In genomic region chr5:139376364-139376763, GRCh38 we compare ENCODE assay signal across 22 cellular contexts. TPM values are rescaled to one million over a fixed set of nuclear protein-coding genes. Genes with fewer than 3 reads are reported as not detected.
"Had no signal": no experiment of that assay in that cellular context is flagged by ENCODE, and none has a peak within 500 bp of the region (broad histone marks: within the 10 kb centered on the region; RNA-seq: fewer than 3 reads in every experiment).

No MANE protein-coding gene starts in this region.

- H3K9me3 ChIP-seq: MG63, SK-N-SH had no signal

- H3K4me2 ChIP-seq: SK-N-SH had no signal

- H3K4me3 ChIP-seq: MG63 had no signal

- H3K9ac ChIP-seq: SK-N-SH had no signal

- DNase-seq: IMR-90, Karpas-422, KG1, MG63, NCI-H1092 treated with DMSO at 0.1 percent for 48 hours, NCI-H146, NCI-H1694 treated with DMSO at 0.1 percent for 48 hours, NCI-H2029, NCI-H2081 treated with DMSO at 0.1 percent for 48 hours, NCI-H2171, NCI-H226, NCI-H446, NCI-H510A, NCI-H524 treated with DMSO at 0.1 percent for 48 hours, NCI-H69, NCI-H774, Right ventricle myocardium superior, RPMI8226, SK-N-SH had no signal

- H3K27me3 ChIP-seq: MG63 had no signal

- ATAC-seq: HepG2 had no signal

RNA-seq across cellular contexts. Expression of gene SLC23A1, which starts 6.7 kb away (rescaled TPM):
- total RNA-seq: HT1080, IMR-90, Right ventricle myocardium superior, SK-MEL-5 had no signal
- polyA plus RNA-seq: IMR-90, SK-N-SH had no signal

RNA-seq across cellular contexts. Expression of gene MZB1, which starts 13.3 kb away (rescaled TPM):
- total RNA-seq: HT1080, IMR-90, SK-MEL-5 had no signal
- polyA plus RNA-seq: IMR-90, SK-N-SH had no signal
